In genomic region chr9:36398745-36399144, GRCh38 we compare ENCODE assay signal across 10 cellular contexts. TPM values are rescaled to one million over a fixed set of nuclear protein-coding genes. Genes with fewer than 3 reads are reported as not detected.
DNase-seq lines count a peak whose midpoint lies in the region; ATAC-seq and TF ChIP-seq lines count a peak whose summit lies in the region.
"Had no signal": no experiment of that assay in that cellular context is flagged by ENCODE, and none has a peak within 500 bp of the region (broad histone marks: within the 10 kb centered on the region; RNA-seq: fewer than 3 reads in every experiment).

No MANE protein-coding gene starts in this region.

- H3K9me3 Mint-ChIP-seq in CD8-positive, alpha-beta memory T cell: no peaks in the 10 kb centered on the region

- H3K4me1 Mint-ChIP-seq in CD8-positive, alpha-beta memory T cell: peaks cover 51 to 70% (median 66%) of the 10 kb centered on the region in 3 donors

- H3K4me3 ChIP-seq in CD8-positive, alpha-beta memory T cell (ENCODE audit: low read length): peak overlapping the region; percentile 3
- H3K4me3 ChIP-seq in breast epithelium: peak overlapping the region in 2 of 3 donors; percentile 75 to 82

- H3K4me1 ChIP-seq in CD8-positive, alpha-beta memory T cell (ENCODE audit: insufficient read depth, low read length): peaks cover 46% of the 10 kb centered on the region
- peaks cover 0 to 21% of the 10 kb centered on the region in 2 donors for H3K4me1 ChIP-seq in breast epithelium

- no peak for ATAC-seq in HG03460 (IDR thresholded peaks at IDR 0.05; ENCODE audit: unreplicated experiment)
- ATAC-seq in HG03139 (IDR thresholded peaks at IDR 0.05; ENCODE audit: unreplicated experiment): no peak
- ATAC-seq: heart left ventricle had no signal

- H3K27me3 Mint-ChIP-seq in CD8-positive, alpha-beta memory T cell: peaks cover 0 to 1% of the 10 kb centered on the region in 2 donors

- peak overlapping the region; percentile 32 to 78 (median 64) for H3K4me3 Mint-ChIP-seq in CD8-positive, alpha-beta memory T cell

- no peak overlapping the region for H3K27ac ChIP-seq in CD8-positive, alpha-beta memory T cell (ENCODE audit: low read depth, low read length)
- peak overlapping the region; percentile 27 to 97 for H3K27ac ChIP-seq in breast epithelium

- intact Hi-C loops in breast epithelium (cut with DNase I; ENCODE audit: low total_unique reads): no loop called here

- no peaks in the 10 kb centered on the region for H3K27me3 ChIP-seq in CD8-positive, alpha-beta memory T cell (ENCODE audit: insufficient read depth, low read length, poor library complexity, severe bottlenecking)
- H3K27me3 ChIP-seq in breast epithelium: no peaks in the 10 kb centered on the region
- H3K27me3 ChIP-seq: heart left ventricle had no signal

- DNase-seq in CD8-positive, alpha-beta memory T cell: no peak
- peak; percentile 46 for DNase-seq in LHCN-M2 (ENCODE audit: low read depth)
- no peak for DNase-seq in breast epithelium (ENCODE audit: low spot score in 2 of 2)
- DNase-seq in myocyte (ENCODE audit: low read depth): peak; percentile 51
- no peak for DNase-seq in germinal center (ENCODE audit: low spot score)
- no peak for DNase-seq in anterior cingulate cortex (lab: John Stamatoyannopoulos, UW)
- DNase-seq: heart left ventricle, WERI-Rb-1 had no signal

- no peak for TF ChIP-seq CTCF in breast epithelium (IDR thresholded peaks at IDR 0.05)

- POLR2A ChIA-PET in CD8-positive, alpha-beta memory T cell (lab: Charles Lee): no interaction called here

- TF ChIP-seq POLR2A in breast epithelium (IDR thresholded peaks at IDR 0.05): no peak

- CTCF ChIA-PET in CD8-positive, alpha-beta memory T cell (lab: Charles Lee): no interaction called here

- H3K27ac Mint-ChIP-seq in CD8-positive, alpha-beta memory T cell: peak overlapping the region; percentile 37 to 97 (median 75)

- H3K36me3 Mint-ChIP-seq in CD8-positive, alpha-beta memory T cell: peaks cover 0 to 25% (median 4%) of the 10 kb centered on the region in 3 donors

- H3K9me3 ChIP-seq in CD8-positive, alpha-beta memory T cell (ENCODE audit: low read length): no peaks in the 10 kb centered on the region
- no peaks in the 10 kb centered on the region for H3K9me3 ChIP-seq in breast epithelium
- H3K9me3 ChIP-seq: heart left ventricle had no signal

- no peaks in the 10 kb centered on the region for H3K36me3 ChIP-seq in CD8-positive, alpha-beta memory T cell (ENCODE audit: insufficient read depth, low read length)
- H3K36me3 ChIP-seq in breast epithelium: no peaks in the 10 kb centered on the region
- H3K36me3 ChIP-seq: heart left ventricle had no signal

RNA-seq across cellular contexts. Expression of gene RNF38, which starts 1.3 kb away (rescaled TPM):
- total RNA-seq in CD8-positive, alpha-beta memory T cell: 10 to 100 TPM; 40.0 to 43.3 TPM
- 20.9 TPM for polyA plus RNA-seq in CD8-positive, alpha-beta memory T cell
- total RNA-seq in LHCN-M2 (2014; rRNA removed): 10.3 and 13.5 TPM in 2 replicates
- polyA plus RNA-seq in LHCN-M2 (2012): 9.7 TPM
- total RNA-seq in breast epithelium: 10 to 100 TPM; 30.8 to 45.8 (median 36.0) TPM
- total RNA-seq in myocyte: 19.4 and 21.0 TPM in 2 replicates
- 13.0 TPM for polyA plus RNA-seq in myocyte (2012)

Comparison
In these comparisons a context has a peak if more than half of its experiments do, and no peak if none do; other contexts are left out.
1. DNase-seq: peak in LHCN-M2 (single experiment) and myocyte (single experiment); none in CD8-positive, alpha-beta memory T cell (0 of 5), breast epithelium (0 of 2), germinal center (single experiment) and anterior cingulate cortex (0 of 58).